17 cellular contexts compared by ENCODE assay signal in genomic region chr6:134577998-134578397, GRCh38.
DNase-seq lines count a peak whose midpoint lies in the region; ATAC-seq, FAIRE-seq and TF ChIP-seq lines count a peak whose summit lies in the region.
"Had no signal": no experiment of that assay in that cellular context is flagged by ENCODE, and none has a peak within 500 bp of the region (broad histone marks: within the 10 kb centered on the region; RNA-seq: fewer than 3 reads in every experiment).

No MANE protein-coding gene starts in this region.

- no peaks in the 10 kb centered on the region for H4K20me1 ChIP-seq in SK-N-SH (ENCODE audit: insufficient read depth)
- H4K20me1 ChIP-seq in smooth muscle cell (ENCODE audit: low read depth), result no peaks in the 10 kb centered on the region
- H4K20me1 ChIP-seq in HepG2 (ENCODE audit: insufficient read depth, low read length), result no peaks in the 10 kb centered on the region

- no peak for TF ChIP-seq CTCF in cardiac muscle cell (IDR thresholded peaks at IDR 0.05; ENCODE audit: low read depth, low read length)
- peak; percentile 8; the same call in 1 of the 2 replicates for TF ChIP-seq CTCF in SK-N-SH (IDR thresholded peaks at IDR 0.05)
- TF ChIP-seq CTCF in fibroblast of pulmonary artery (IDR thresholded peaks at IDR 0.05; ENCODE audit: low read length, missing control alignments), result peak; percentile 17
- TF ChIP-seq CTCF in smooth muscle cell (IDR thresholded peaks at IDR 0.05; ENCODE audit: borderline replicate concordance, insufficient read depth, poor library complexity, severe bottlenecking), result peak; percentile 9
- no peak for TF ChIP-seq CTCF in HepG2 (CRISPR knock-in tag; IDR thresholded peaks at IDR 0.05)

- H3K9ac ChIP-seq in SK-N-SH (no peak overlapping the region), smooth muscle cell (ENCODE audit: low read depth) (no peak overlapping the region), HepG2 (ENCODE audit: insufficient read depth, low read depth, low read length) (no peak overlapping the region)

- FAIRE-seq in HepG2 (lab: Jason Lieb, UNC), result no peak
- FAIRE-seq: TTC549 had no signal

- peak; percentile 16 to 20 for DNase-seq in cardiac muscle cell (ENCODE audit: low read depth in 1 of 2, low spot score in 1 of 2)
- DNase-seq in Right ventricle myocardium superior, result no peak
- DNase-seq in SK-N-SH, result no peak
- DNase-seq in fibroblast of pulmonary artery (ENCODE audit: low read depth), result peak; percentile 45
- no peak for DNase-seq in smooth muscle cell (lab: John Stamatoyannopoulos, UW; ENCODE audit: unreplicated experiment)
- no peak for DNase-seq in HepG2 (ENCODE audit: low spot score)
- DNase-seq in NCI-H1048 (lab: John Stamatoyannopoulos, UW), result no peak
- DNase-seq: activated CD4-positive, alpha-beta T cell treated with anti-CD3 and anti-CD28 coated beads, Interleukin-2, amount 50 U/mL, for 48 hours; DMS79 treated with DMSO at 0.1 percent for 48 hours; gastrocnemius medialis; islet precursor cell; NCI-H1417 treated with DMSO at 0.1 percent for 48 hours; NCI-H524 treated with DMSO at 0.1 percent for 48 hours; stimulated activated CD4-positive, alpha-beta T cell treated with anti-CD3 and anti-CD28 coated beads, Interleukin-15, amount 100 ng/mL, for 24 hours had no signal

- no peaks in the 10 kb centered on the region for H3K9me3 ChIP-seq in cardiac muscle cell (ENCODE audit: low read depth)
- H3K9me3 ChIP-seq in SK-N-SH, result no peaks in the 10 kb centered on the region
- H3K9me3 ChIP-seq in smooth muscle cell (replicated peaks; ENCODE audit: low read depth), result no peaks in the 10 kb centered on the region
- no peaks in the 10 kb centered on the region for H3K9me3 ChIP-seq in HepG2 (ENCODE audit: low read length)
- H3K9me3 ChIP-seq: gastrocnemius medialis, thoracic aorta had no signal

- H3K4me1 ChIP-seq in cardiac muscle cell (ENCODE audit: low read depth) (no peaks in the 10 kb centered on the region), SK-N-SH (ENCODE audit: control insufficient read depth in 1 of 2, insufficient read depth in 2 of 2, low read depth in 1 of 2, low read length in 1 of 2) (no peaks in the 10 kb centered on the region; a peak in 1 of 4 replicates), smooth muscle cell (ENCODE audit: low read depth) (no peaks in the 10 kb centered on the region), HepG2 (ENCODE audit: insufficient read depth, low read length) (no peaks in the 10 kb centered on the region)
- H3K4me1 ChIP-seq: gastrocnemius medialis had no signal

- H3K79me2 ChIP-seq in SK-N-SH (ENCODE audit: insufficient read depth) (no peaks in the 10 kb centered on the region), smooth muscle cell (ENCODE audit: low read depth) (no peaks in the 10 kb centered on the region), HepG2 (ENCODE audit: insufficient read depth, low read length) (no peaks in the 10 kb centered on the region)

- no peak overlapping the region for H3K4me3 ChIP-seq in cardiac muscle cell
- H3K4me3 ChIP-seq in SK-N-SH (ENCODE audit: low read depth in 2 of 2, low read length in 1 of 2), result no peak overlapping the region
- H3K4me3 ChIP-seq in fibroblast of pulmonary artery (replicated peaks; ENCODE audit: low read depth, low read length), result no peak overlapping the region
- no peak overlapping the region for H3K4me3 ChIP-seq in smooth muscle cell
- no peak overlapping the region for H3K4me3 ChIP-seq in HepG2 (replicated peaks in 1 of 3; ENCODE audit: insufficient read depth in 1 of 3, low read depth in 2 of 3, low read length in 3 of 3)
- H3K4me3 ChIP-seq: gastrocnemius medialis, thoracic aorta had no signal

- TF ChIP-seq EP300 in SK-N-SH (IDR thresholded peaks at IDR 0.05; ENCODE audit: borderline replicate concordance in 1 of 2, low read depth in 1 of 2, low read length in 1 of 2) (no peak), HepG2 (IDR thresholded peaks at IDR 0.05; ENCODE audit: low read depth in 2 of 2, low read length in 2 of 2) (no peak), HepG2 (CRISPR knock-in tag; IDR thresholded peaks at IDR 0.05; ENCODE audit: borderline replicate concordance) (no peak)

- in situ Hi-C loops in HepG2 (cut with HindIII; ENCODE audit: extremely low pct_ligation_motif_present, low pct_unique_long_range_greater_than_20kb), result no loop called here

- TF ChIP-seq RAD21 in SK-N-SH (IDR thresholded peaks at IDR 0.05; ENCODE audit: low read length), result no peak
- no peak for TF ChIP-seq RAD21 in HepG2 (CRISPR knock-in tag; IDR thresholded peaks at IDR 0.05)

- H3K27me3 ChIP-seq in cardiac muscle cell, result no peaks in the 10 kb centered on the region
- H3K27me3 ChIP-seq in SK-N-SH (ENCODE audit: insufficient read depth), result no peaks in the 10 kb centered on the region
- no peaks in the 10 kb centered on the region for H3K27me3 ChIP-seq in smooth muscle cell (ENCODE audit: low read depth)
- no peaks in the 10 kb centered on the region for H3K27me3 ChIP-seq in HepG2 (ENCODE audit: control insufficient read depth in 1 of 2, insufficient read depth in 2 of 2, low read length in 2 of 2)
- H3K27me3 ChIP-seq: gastrocnemius medialis had no signal

- H3K27ac ChIP-seq in cardiac muscle cell (no peak overlapping the region), SK-N-SH (ENCODE audit: low read depth in 2 of 2, low read length in 1 of 2) (no peak overlapping the region), smooth muscle cell (ENCODE audit: low read depth) (no peak overlapping the region), HepG2 (ENCODE audit: extremely low read length, insufficient read depth, low read length) (no peak overlapping the region)
- H3K27ac ChIP-seq: gastrocnemius medialis, thoracic aorta had no signal

- POLR2A ChIA-PET in SK-N-SH (lab: Yijun Ruan, JAX) (no interaction called here), HepG2 (lab: Yijun Ruan, JAX) (no interaction called here)

- H3F3A ChIP-seq in SK-N-SH (replicated peaks; ENCODE audit: insufficient read depth) (no peaks in the 10 kb centered on the region), smooth muscle cell (ENCODE audit: low read depth) (no peaks in the 10 kb centered on the region)

- ATAC-seq in Right ventricle myocardium superior (ENCODE audit: poor library complexity), result no peak
- ATAC-seq in HG03439 (IDR thresholded peaks at IDR 0.05; ENCODE audit: unreplicated experiment), result no peak
- no peak for ATAC-seq in HepG2
- ATAC-seq: gastrocnemius medialis had no signal

- intact Hi-C loops in Right ventricle myocardium superior (cut with DNase I) (no loop called here), HepG2 (cut with micrococcal nuclease; ENCODE audit: unreplicated experiment) (no loop called here)

- H3K36me3 ChIP-seq in cardiac muscle cell (no peaks in the 10 kb centered on the region), SK-N-SH (replicated peaks in 1 of 2; ENCODE audit: control insufficient read depth in 1 of 2, insufficient read depth in 2 of 2, low read length in 1 of 2) (no peaks in the 10 kb centered on the region), smooth muscle cell (ENCODE audit: low read depth) (no peaks in the 10 kb centered on the region), HepG2 (replicated peaks in 1 of 2; ENCODE audit: control insufficient read depth in 1 of 2, insufficient read depth in 2 of 2, low read length in 2 of 2) (no peaks in the 10 kb centered on the region)
- H3K36me3 ChIP-seq: gastrocnemius medialis, thoracic aorta had no signal

- BruUV-seq in HepG2 (replicated peaks; lab: Mats Ljungman, UMichigan), result no TSS peak

- H3K4me2 ChIP-seq in SK-N-SH, result no peak overlapping the region
- H3K4me2 ChIP-seq in smooth muscle cell, result no peak overlapping the region
- no peak overlapping the region for H3K4me2 ChIP-seq in HepG2 (ENCODE audit: low read depth, low read length)

- H3K9me2 ChIP-seq in SK-N-SH, result no peaks in the 10 kb centered on the region

- no peak for TF ChIP-seq POLR2A in HepG2 (IDR thresholded peaks at IDR 0.05; ENCODE audit: insufficient read depth in 1 of 2, low read depth in 2 of 2, low read length in 2 of 2)

- H2AFZ ChIP-seq in SK-N-SH (ENCODE audit: low read depth) (no peak overlapping the region), smooth muscle cell (ENCODE audit: low read depth) (no peak overlapping the region), HepG2 (ENCODE audit: low read length) (no peak overlapping the region)

- CTCF ChIA-PET in SK-N-SH (lab: Yijun Ruan, JAX), result no interaction called here
- CTCF ChIA-PET in HepG2 (lab: Yijun Ruan, JAX; ENCODE audit: low intra/inter-chr PET ratio, low total read pairs), result no interaction called here

TF ChIP-seq in SK-N-SH, 30 proteins besides CTCF, POLR2A, EP300 and RAD21 (continues in another document):
- no peak for TF ChIP-seq RCOR1 (IDR thresholded peaks at IDR 0.05; ENCODE audit: low read length)
- TF ChIP-seq POLR2AphosphoS5 (IDR thresholded peaks at IDR 0.05; ENCODE audit: low read depth, low read length), result no peak
- TF ChIP-seq MAX (IDR thresholded peaks at IDR 0.05; ENCODE audit: low read depth), result no peak
- no peak for TF ChIP-seq GABPA (IDR thresholded peaks at IDR 0.05; ENCODE audit: low read depth)

TF ChIP-seq in HepG2, 621 proteins besides CTCF, POLR2A, EP300 and RAD21 (continues in another document):
- TF ChIP-seq ZNF720 (CRISPR knock-in tag; IDR thresholded peaks at IDR 0.05) (no peak), KAT7 (CRISPR knock-in tag; IDR thresholded peaks at IDR 0.05; ENCODE audit: borderline replicate concordance) (no peak), PAF1 (CRISPR knock-in tag; IDR thresholded peaks at IDR 0.05) (no peak), ZNF704 (CRISPR knock-in tag; IDR thresholded peaks at IDR 0.05; ENCODE audit: borderline replicate concordance) (no peak), ZNF790 (CRISPR knock-in tag; IDR thresholded peaks at IDR 0.05; ENCODE audit: borderline replicate concordance) (no peak)
- TF ChIP-seq, protein P1, sequence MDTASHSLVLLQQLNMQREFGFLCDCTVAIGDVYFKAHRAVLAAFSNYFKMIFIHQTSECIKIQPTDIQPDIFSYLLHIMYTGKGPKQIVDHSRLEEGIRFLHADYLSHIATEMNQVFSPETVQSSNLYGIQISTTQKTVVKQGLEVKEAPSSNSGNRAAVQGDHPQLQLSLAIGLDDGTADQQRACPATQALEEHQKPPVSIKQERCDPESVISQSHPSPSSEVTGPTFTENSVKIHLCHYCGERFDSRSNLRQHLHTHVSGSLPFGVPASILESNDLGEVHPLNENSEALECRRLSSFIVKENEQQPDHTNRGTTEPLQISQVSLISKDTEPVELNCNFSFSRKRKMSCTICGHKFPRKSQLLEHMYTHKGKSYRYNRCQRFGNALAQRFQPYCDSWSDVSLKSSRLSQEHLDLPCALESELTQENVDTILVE (CRISPR knock-in tag; IDR thresholded peaks at IDR 0.05), result no peak

Comparison
In these comparisons a context has a peak if more than half of its experiments do, and no peak if none do; other contexts are left out.
1. DNase-seq: peak in cardiac muscle cell (2 of 2) and fibroblast of pulmonary artery (single experiment); none in Right ventricle myocardium superior (single experiment), SK-N-SH (single experiment), smooth muscle cell (single experiment), HepG2 (single experiment) and NCI-H1048 (single experiment).
2. CTCF ChIP-seq: peak in SK-N-SH (single experiment), fibroblast of pulmonary artery (single experiment) and smooth muscle cell (single experiment); none in cardiac muscle cell (single experiment) and HepG2 (single experiment).